Comparison of ENCODE assay signal across 1 cellular context in genomic region chr12:52496590-52497071, GRCh38.
TF ChIP-seq lines count a peak whose summit lies in the region.

No MANE protein-coding gene starts in this region.

TF ChIP-seq in H1, 55 proteins besides CTCF, POLR2A, EP300 and RAD21:
- TF ChIP-seq USF2 (IDR thresholded peaks at IDR 0.05; ENCODE audit: low read length) (no peak), CEBPB (IDR thresholded peaks at IDR 0.05; ENCODE audit: low read depth, low read length) (no peak), HDAC2 (IDR thresholded peaks at IDR 0.05; ENCODE audit: borderline replicate concordance in 1 of 2, low read depth in 2 of 2, low read length in 2 of 2) (peak in 1 of 2 experiments; percentile 70; a peak in 1 of 4 replicates), JUND (IDR thresholded peaks at IDR 0.05; ENCODE audit: low read length) (peak; percentile 52; the same call in 1 of the 2 replicates), ATF3 (IDR thresholded peaks at IDR 0.05; ENCODE audit: insufficient read depth, low read depth, low read length) (no peak), SP2 (IDR thresholded peaks at IDR 0.05; ENCODE audit: low read length) (no peak), EGR1 (IDR thresholded peaks at IDR 0.05; ENCODE audit: borderline replicate concordance, low read depth, low read length) (no peak), SP1 (IDR thresholded peaks at IDR 0.05; ENCODE audit: low read depth, low read length) (no peak), NANOG (IDR thresholded peaks at IDR 0.05; ENCODE audit: insufficient read depth, low read depth, low read length, poor library complexity, severe bottlenecking) (peak; percentile 82), HDAC6 (IDR thresholded peaks at IDR 0.05; ENCODE audit: low read depth, low read length) (no peak), MAFK (IDR thresholded peaks at IDR 0.05; ENCODE audit: low read depth, low read length) (no peak), YY1 (IDR thresholded peaks at IDR 0.05; ENCODE audit: low read depth, low read length) (no peak), TAF7 (optimal IDR thresholded peaks at IDR 0.05; ENCODE audit: borderline replicate concordance, low read depth, low read length) (no peak), GABPA (IDR thresholded peaks at IDR 0.05; ENCODE audit: borderline replicate concordance, insufficient read depth, low read length) (no peak), E2F6 (IDR thresholded peaks at IDR 0.05) (no peak), RBBP5 (IDR thresholded peaks at IDR 0.05; ENCODE audit: borderline replicate concordance, low read depth, low read length) (no peak), SRF (IDR thresholded peaks at IDR 0.05; ENCODE audit: low read depth, low read length) (no peak), ASH2L (IDR thresholded peaks at IDR 0.05; ENCODE audit: low read length) (no peak), GTF2F1 (IDR thresholded peaks at IDR 0.05; ENCODE audit: borderline replicate concordance, low read depth, low read length) (no peak), CHD2 (IDR thresholded peaks at IDR 0.05; ENCODE audit: low read length) (no peak), KDM4A (IDR thresholded peaks at IDR 0.05; ENCODE audit: low read depth, low read length, severe bottlenecking) (peak; percentile 24), POU5F1 (IDR thresholded peaks at IDR 0.05; ENCODE audit: low read depth, low read length) (no peak), CBX8 (IDR thresholded peaks at IDR 0.05; ENCODE audit: borderline replicate concordance, low read depth, low read length) (no peak), SIRT6 (IDR thresholded peaks at IDR 0.05; ENCODE audit: low read length) (no peak), CHD7 (IDR thresholded peaks at IDR 0.05; ENCODE audit: insufficient replicate concordance, low read length) (no peak), BACH1 (IDR thresholded peaks at IDR 0.05; ENCODE audit: low read length) (no peak), BCL11A (IDR thresholded peaks at IDR 0.05; ENCODE audit: low read depth in 2 of 2, low read length in 2 of 2) (no peak), JUN (IDR thresholded peaks at IDR 0.05; ENCODE audit: low read depth, low read length) (no peak), CTBP2 (IDR thresholded peaks at IDR 0.05; ENCODE audit: borderline replicate concordance, insufficient read depth, insufficient read length, low read length) (peak; percentile 74), BRCA1 (IDR thresholded peaks at IDR 0.05; ENCODE audit: low read depth, low read length) (no peak), NRF1 (IDR thresholded peaks at IDR 0.05; ENCODE audit: low read depth, low read length) (no peak), RXRA (IDR thresholded peaks at IDR 0.05; ENCODE audit: insufficient read depth, low read depth, low read length) (no peak), TEAD4 (IDR thresholded peaks at IDR 0.05; ENCODE audit: low read depth, low read length) (peak; percentile 93), KDM1A (IDR thresholded peaks at IDR 0.05; ENCODE audit: borderline replicate concordance, low read length) (0 out of 2 replicates have a peak, but pooled peaks have one; percentile 39), RNF2 (IDR thresholded peaks at IDR 0.05; ENCODE audit: borderline replicate concordance, low read depth, low read length, missing control alignments, poor library complexity, severe bottlenecking) (no peak), SUZ12 (IDR thresholded peaks at IDR 0.05; ENCODE audit: low read length) (no peak), ZNF274 (IDR thresholded peaks at IDR 0.05; ENCODE audit: borderline replicate concordance, extremely low read depth, low read length) (no peak), SP4 (IDR thresholded peaks at IDR 0.05; ENCODE audit: low read length) (no peak), RFX5 (IDR thresholded peaks at IDR 0.05; ENCODE audit: borderline replicate concordance, low read depth, low read length) (no peak), FOSL1 (IDR thresholded peaks at IDR 0.05; ENCODE audit: insufficient read depth, low read depth, low read length) (no peak), ATF2 (IDR thresholded peaks at IDR 0.05; ENCODE audit: low read length) (0 out of 2 replicates have a peak, but pooled peaks have one; percentile 36), SIX5 (IDR thresholded peaks at IDR 0.05; ENCODE audit: low read depth, low read length) (no peak), PHF8 (conservative IDR thresholded peaks at IDR 0.05; ENCODE audit: low read depth, low read length) (no peak), POLR2AphosphoS5 (IDR thresholded peaks at IDR 0.05; ENCODE audit: low read depth, low read length) (no peak), TCF12 (IDR thresholded peaks at IDR 0.05; ENCODE audit: low read depth, low read length) (0 out of 2 replicates have a peak, but pooled peaks have one; percentile 67), CBX5 (IDR thresholded peaks at IDR 0.05; ENCODE audit: low read depth, low read length) (no peak), KDM5A (IDR thresholded peaks at IDR 0.05; ENCODE audit: low read length) (no peak), MAX (IDR thresholded peaks at IDR 0.05) (peak; percentile 29; the same call in 1 of the 2 replicates), TBP (IDR thresholded peaks at IDR 0.05; ENCODE audit: low read depth, low read length) (no peak), CREB1 (IDR thresholded peaks at IDR 0.05) (no peak), SAP30 (IDR thresholded peaks at IDR 0.05; ENCODE audit: insufficient read depth, insufficient replicate concordance, low read length) (peak; percentile 77), SIN3A (conservative IDR thresholded peaks at IDR 0.05 in 1 of 2, IDR thresholded peaks at IDR 0.05 in 1 of 2; ENCODE audit: low read depth in 1 of 2, low read length in 2 of 2) (peak; percentile 91 to 94; a peak in 3 of 4 replicates), TAF1 (IDR thresholded peaks at IDR 0.05; ENCODE audit: low read depth, low read length) (no peak), CHD1 (IDR thresholded peaks at IDR 0.05; ENCODE audit: low read depth, low read length) (no peak), EZH2 (IDR thresholded peaks at IDR 0.05; ENCODE audit: low read depth, low read length, severe bottlenecking) (no peak)
TF ChIP-seq in H1: peak in this region for 12.
